In the genomic region with DNA sequence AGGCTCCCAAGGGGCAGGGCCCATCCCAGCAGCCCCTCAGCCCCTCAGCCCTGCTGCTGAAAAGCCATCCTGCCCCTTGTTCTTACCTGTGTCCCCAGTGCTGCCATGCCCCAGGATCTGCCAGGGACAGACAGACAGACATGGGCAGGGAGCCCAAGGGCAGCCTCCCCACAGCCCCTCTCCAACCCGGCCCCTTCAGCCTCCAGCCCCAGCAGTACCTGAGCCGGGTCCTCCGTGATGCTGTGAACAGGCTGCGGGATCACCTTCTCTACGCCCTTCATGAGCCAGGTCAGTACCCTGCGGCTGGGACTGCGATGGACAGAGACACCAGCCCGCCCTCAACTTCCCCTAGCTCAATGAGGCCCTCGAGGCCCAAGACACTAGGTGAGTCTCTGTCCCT, we compare ENCODE assay signal across 20 cellular contexts. TPM values are rescaled to one million over a fixed set of nuclear protein-coding genes. Genes with fewer than 3 reads are reported as not detected.
DNase-seq lines count a peak whose midpoint lies in the region; ATAC-seq, FAIRE-seq and TF ChIP-seq lines count a peak whose summit lies in the region.
"Had no signal": no experiment of that assay in that cellular context is flagged by ENCODE, and none has a peak within 500 bp of the region (broad histone marks: within the 10 kb centered on the region; RNA-seq: fewer than 3 reads in every experiment).

No MANE protein-coding gene starts in this region.

- H3K4me1 ChIP-seq in GM12878 (ENCODE audit: control insufficient read depth, insufficient read depth, low read length) (0 out of 2 replicates have a peak, but pooled peaks cover 2% of the 10 kb centered on the region), mesenchymal stem cell (ENCODE audit: control insufficient read depth, insufficient read depth, low read depth, low read length) (no peaks in the 10 kb centered on the region), upper lobe of right lung (no peaks in the 10 kb centered on the region)

- TF ChIP-seq CTCF in GM12878 (IDR thresholded peaks at IDR 0.05 in 2 of 3, conservative IDR thresholded peaks at IDR 0.05 in 1 of 3; ENCODE audit: control insufficient read depth in 2 of 3, extremely low read depth in 1 of 3, insufficient read depth in 1 of 3, low read depth in 3 of 3, low read length in 3 of 3) (no peak), chondrocyte (IDR thresholded peaks at IDR 0.05) (no peak), upper lobe of right lung (IDR thresholded peaks at IDR 0.05) (no peak)

- H2BK120ac ChIP-seq in mesenchymal stem cell (ENCODE audit: low read depth, low read length), result no peak overlapping the region

- H3K27me3 ChIP-seq in GM12878 (replicated peaks in 1 of 2; ENCODE audit: control insufficient read depth in 2 of 2, insufficient read depth in 2 of 2, low read length in 1 of 2) (no peaks in the 10 kb centered on the region), mesenchymal stem cell (ENCODE audit: control insufficient read depth in 1 of 2, insufficient read depth in 1 of 2, low read length in 2 of 2) (peaks cover 40 to 75% of the 10 kb centered on the region in 2 experiments), upper lobe of right lung (no peaks in the 10 kb centered on the region)

- H3K9ac ChIP-seq in GM12878 (ENCODE audit: control insufficient read depth, insufficient read depth, low read length) (no peak overlapping the region), mesenchymal stem cell (ENCODE audit: low read length) (no peak overlapping the region)

- in situ Hi-C loops in GM12878 (cut with MboI), result no loop called here

- H2BK12ac ChIP-seq in mesenchymal stem cell (ENCODE audit: low read length in 2 of 2), result no peak overlapping the region

- peak overlapping the region; percentile 18 for H4K91ac ChIP-seq in mesenchymal stem cell (ENCODE audit: low read length)

- RAD21 ChIA-PET in GM12878 (lab: Charles Lee; ENCODE audit: unreplicated experiment), result no interaction called here

- peak; percentile 60 for ATAC-seq in GM12878
- no peak for ATAC-seq in upper lobe of right lung
- ATAC-seq: A549; CD8-positive, alpha-beta T cell had no signal

- no peak overlapping the region for H3K27ac ChIP-seq in GM12878 (ENCODE audit: control insufficient read depth, insufficient read depth)
- no peak overlapping the region for H3K27ac ChIP-seq in mesenchymal stem cell (ENCODE audit: low read length, poor library complexity, severe bottlenecking)
- no peak overlapping the region for H3K27ac ChIP-seq in upper lobe of right lung
- H3K27ac ChIP-seq: A549 had no signal

- FAIRE-seq in GM12878 (lab: Jason Lieb, UNC), result no peak
- FAIRE-seq: A549, D721Med, G401.6, GM19239 had no signal

- 4% methylated on average over 7 of the region's 9 CpGs for WGBS in GM12878 (ENCODE audit: insufficient coverage, insufficient replicate concordance, low lambda C conversion rate, missing lambda C conversion rate)
- 79% methylated on average over 6 of the region's 9 CpGs for WGBS in mesenchymal stem cell

- no peak overlapping the region for H2BK5ac ChIP-seq in mesenchymal stem cell (ENCODE audit: low read depth, low read length, poor library complexity, severe bottlenecking)

- no peak overlapping the region for H3K27ac Mint-ChIP-seq in chondrocyte (ENCODE audit: unreplicated experiment)
- H3K27ac Mint-ChIP-seq: CD8-positive, alpha-beta T cell had no signal

- H2AK5ac ChIP-seq in mesenchymal stem cell (ENCODE audit: low read length, severe bottlenecking), result no peak overlapping the region

- H3K27me3 Mint-ChIP-seq in chondrocyte (ENCODE audit: low read depth), result peaks cover 14% of the 10 kb centered on the region

- no TSS peak for BruUV-seq in GM12878 (replicated peaks; lab: Mats Ljungman, UMichigan)

- H3K9me3 ChIP-seq in GM12878 (replicated peaks; ENCODE audit: control insufficient read depth, insufficient read depth, low read length), result no peaks in the 10 kb centered on the region
- H3K9me3 ChIP-seq in mesenchymal stem cell (ENCODE audit: control insufficient read depth, low read length), result no peaks in the 10 kb centered on the region
- H3K9me3 ChIP-seq in upper lobe of right lung, result no peaks in the 10 kb centered on the region
- H3K9me3 ChIP-seq: A549 had no signal

- DNase-seq in GM12878 (ENCODE audit: low read depth, low spot score), result no peak
- peak; percentile 81 for DNase-seq in chondrocyte (ENCODE audit: low spot score)
- no peak for DNase-seq in mesenchymal stem cell
- DNase-seq in upper lobe of right lung, result peak; percentile 58
- DNase-seq in stimulated activated CD4-positive, alpha-beta T cell treated with anti-CD3 and anti-CD28 coated beads, Interleukin-12 subunit alpha, Interleukin-12 subunit beta, amount 100 ng/mL, for 4 hours, result no peak
- DNase-seq in HK-2 (ENCODE audit: unreplicated experiment), result no peak
- DNase-seq: CD8-positive, alpha-beta T cell; COR-L47; DMS153; DMS79 treated with DMSO at 0.1 percent for 48 hours; EL; GOT3; H9 had no signal

- TF ChIP-seq EP300 in GM12878 (IDR thresholded peaks at IDR 0.05; ENCODE audit: borderline replicate concordance in 1 of 2, control insufficient read depth in 1 of 2, low read depth in 2 of 2, low read length in 2 of 2), result no peak

- H4K20me1 ChIP-seq in GM12878 (ENCODE audit: control insufficient read depth, insufficient read depth), result no peaks in the 10 kb centered on the region

- no peak overlapping the region for H2BK15ac ChIP-seq in mesenchymal stem cell (ENCODE audit: low read depth, poor library complexity, severe bottlenecking)

- H3K79me1 ChIP-seq in mesenchymal stem cell (replicated peaks; ENCODE audit: low read length, poor library complexity, severe bottlenecking), result no peaks in the 10 kb centered on the region

- no peak overlapping the region for H3K4me3 Mint-ChIP-seq in chondrocyte (ENCODE audit: unreplicated experiment)
- H3K4me3 Mint-ChIP-seq: CD14-positive monocyte; CD8-positive, alpha-beta T cell; H9 had no signal

- no peak overlapping the region for H3K4me3 ChIP-seq in GM12878
- no peak overlapping the region for H3K4me3 ChIP-seq in mesenchymal stem cell (ENCODE audit: insufficient read depth in 1 of 2, low read depth in 1 of 2, low read length in 2 of 2)
- H3K4me3 ChIP-seq in upper lobe of right lung, result no peak overlapping the region
- H3K4me3 ChIP-seq: A549 had no signal

- POLR2A ChIA-PET in GM12878 (lab: Charles Lee), result no interaction called here

- TF ChIP-seq POLR2A in GM12878 (IDR thresholded peaks at IDR 0.05; ENCODE audit: low read depth, low read length), result no peak

- no peaks in the 10 kb centered on the region for H3K79me2 ChIP-seq in GM12878 (ENCODE audit: control insufficient read depth, insufficient read depth, low read length)

- no peak overlapping the region for H3K4ac ChIP-seq in mesenchymal stem cell (ENCODE audit: low read depth in 1 of 2, low read length in 2 of 2)

- no peak overlapping the region for H3K23ac ChIP-seq in mesenchymal stem cell (ENCODE audit: low read length in 2 of 2)

- intact Hi-C loops in GM12878 (cut with micrococcal nuclease; ENCODE audit: unreplicated experiment), result no loop called here
- intact Hi-C loops in upper lobe of right lung (cut with DNase I), result no loop called here

- no peak overlapping the region for H3K18ac ChIP-seq in mesenchymal stem cell (ENCODE audit: low read depth in 1 of 2, low read length in 2 of 2)

- H3K36me3 ChIP-seq in GM12878 (ENCODE audit: control insufficient read depth in 2 of 2, insufficient read depth in 2 of 2, low read length in 1 of 2) (no peaks in the 10 kb centered on the region), mesenchymal stem cell (ENCODE audit: control insufficient read depth in 1 of 2, insufficient read depth in 2 of 2, low read depth in 1 of 2, low read length in 2 of 2) (no peaks in the 10 kb centered on the region), upper lobe of right lung (no peaks in the 10 kb centered on the region)

- H2AFZ ChIP-seq in GM12878 (ENCODE audit: control insufficient read depth, low read depth, low read length), result no peak overlapping the region
- H2AFZ ChIP-seq in mesenchymal stem cell (ENCODE audit: low read depth, low read length), result no peak overlapping the region

- SMC1A ChIA-PET in GM12878 (lab: Charles Lee; ENCODE audit: uncharacterized antibody, unreplicated experiment), result no interaction called here

- H3K36me3 Mint-ChIP-seq in chondrocyte (ENCODE audit: low read depth), result no peaks in the 10 kb centered on the region
- H3K36me3 Mint-ChIP-seq: CD14-positive monocyte; CD8-positive, alpha-beta T cell had no signal

- H4K8ac ChIP-seq in mesenchymal stem cell (ENCODE audit: low read length), result no peak overlapping the region

- CTCF ChIA-PET in GM12878 (lab: Yijun Ruan, JAX), result no interaction called here

- no peak for TF ChIP-seq RAD21 in GM12878 (IDR thresholded peaks at IDR 0.05; ENCODE audit: insufficient read depth, low read depth, low read length)

- no peak overlapping the region for H3K4me2 ChIP-seq in GM12878 (ENCODE audit: control insufficient read depth, insufficient read depth)
- H3K4me2 ChIP-seq in mesenchymal stem cell (ENCODE audit: low read length, poor library complexity, severe bottlenecking), result no peak overlapping the region
- H3K4me2 ChIP-seq: A549 had no signal

- no peaks in the 10 kb centered on the region for H3K4me1 Mint-ChIP-seq in chondrocyte (ENCODE audit: low read depth)
- H3K4me1 Mint-ChIP-seq: CD14-positive monocyte had no signal

- H3K9me3 Mint-ChIP-seq in chondrocyte (ENCODE audit: low read depth), result no peaks in the 10 kb centered on the region
- H3K9me3 Mint-ChIP-seq: CD14-positive monocyte; CD8-positive, alpha-beta T cell; H9 had no signal

- H3K14ac ChIP-seq in mesenchymal stem cell (ENCODE audit: low read length in 2 of 2), result peak overlapping the region in 1 of 2 experiments; percentile 31

RNA-seq across cellular contexts. Expression of gene CNGB1, which starts 8.2 kb away (rescaled TPM):
- total RNA-seq in GM12878 (2013; cell fraction: nucleolus; rRNA removed), result not detected in 2 replicates
- not detected in 2 replicates for total RNA-seq in GM12878 (2014; rRNA removed)
- not detected in 2 replicates for total RNA-seq in GM12878 (2014; rRNA removed; fragmentation: Illumina TruSeq; extraction: Trizol)
- not detected in 2 replicates for total RNA-seq in GM12878 (2021)
- not detected for polyA plus RNA-seq in GM12878 (2011; ENCODE audit: low read depth)
- 0.03 TPM in 1 of 2 replicates, not detected in the other for polyA plus RNA-seq in GM12878 (2011; rRNA removed)
- polyA plus RNA-seq in GM12878 (2011; cell fraction: cytosol; rRNA removed), result 0.03 and 0.10 TPM in 2 replicates
- 0.04 and 0.15 TPM in 2 replicates for polyA plus RNA-seq in GM12878 (2011; cell fraction: nucleus; rRNA removed)
- not detected in 2 replicates for polyA plus RNA-seq in GM12878 (2012)
- polyA plus RNA-seq in GM12878 (2014; fragmentation: Illumina TruSeq; extraction: Trizol), result not detected in 2 replicates
- not detected for polyA plus RNA-seq in GM12878 (2014; fragmentation: Nextera tagmentation; extraction: Ambion mirVana)
- not detected in 2 replicates for polyA plus RNA-seq in GM12878 (2014; rRNA removed)
- polyA plus RNA-seq in GM12878 (2016; fragmentation: Nextera tagmentation; extraction: Ambion mirVana), result not detected
- polyA minus RNA-seq in GM12878 (2011; rRNA and poly(A)+ RNA removed), result not detected in 2 replicates
- polyA minus RNA-seq in GM12878 (2011; cell fraction: cytosol; rRNA and poly(A)+ RNA removed), result not detected in 2 replicates
- polyA minus RNA-seq in GM12878 (2011; cell fraction: nucleus; rRNA and poly(A)+ RNA removed), result not detected in 2 replicates
- not detected in 3 replicates for total RNA-seq in chondrocyte
- polyA plus RNA-seq in mesenchymal stem cell (2013, experiment 1 of 2), result not detected
- 0.01 TPM for polyA plus RNA-seq in mesenchymal stem cell (2013, experiment 2 of 2)
- total RNA-seq in upper lobe of right lung, result not detected
- total RNA-seq: CD8-positive, alpha-beta T cell; H9 had no signal
- polyA plus RNA-seq: AG04450, BJ, CD14-positive monocyte had no signal

RNA-seq across cellular contexts. Expression of gene ZNF319, which starts 37.7 kb away (rescaled TPM):
- total RNA-seq in GM12878 (2013; cell fraction: nucleolus; rRNA removed), result 4.3 and 5.1 TPM in 2 replicates
- total RNA-seq in GM12878 (2014; rRNA removed) (1.4 TPM in 2 replicates), GM12878 (2014; rRNA removed; fragmentation: Illumina TruSeq; extraction: Trizol) (1.1 TPM in 2 replicates), GM12878 (2021) (6.9 and 7.4 TPM in 2 replicates), chondrocyte (9.2 to 12.0 TPM (median 11.9 TPM) in 3 replicates), upper lobe of right lung (10.6 TPM)
- 1.4 TPM for polyA plus RNA-seq in GM12878 (2011; ENCODE audit: low read depth)
- polyA plus RNA-seq in GM12878 (2011; rRNA removed) (0.72 and 1.7 TPM in 2 replicates), GM12878 (2014; fragmentation: Illumina TruSeq; extraction: Trizol) (1.2 and 1.8 TPM in 2 replicates), GM12878 (2014; fragmentation: Nextera tagmentation; extraction: Ambion mirVana) (under 1 TPM; 0.29 to 0.69 TPM), GM12878 (2014; rRNA removed) (2.7 and 3.7 TPM in 2 replicates), GM12878 (2016; fragmentation: Nextera tagmentation; extraction: Ambion mirVana) (1 to 10 TPM; 2.8 to 3.3 TPM)
- 2.5 and 2.7 TPM in 2 replicates for polyA plus RNA-seq in GM12878 (2011; cell fraction: cytosol; rRNA removed)
- polyA plus RNA-seq in GM12878 (2011; cell fraction: nucleus; rRNA removed), result 5.4 and 8.8 TPM in 2 replicates
- 3.7 and 4.1 TPM in 2 replicates for polyA plus RNA-seq in GM12878 (2012)
- 2.8 and 5.1 TPM in 2 replicates for polyA minus RNA-seq in GM12878 (2011; rRNA and poly(A)+ RNA removed)
- 2.1 TPM in 2 replicates for polyA minus RNA-seq in GM12878 (2011; cell fraction: cytosol; rRNA and poly(A)+ RNA removed)
- 5.0 and 7.0 TPM in 2 replicates for polyA minus RNA-seq in GM12878 (2011; cell fraction: nucleus; rRNA and poly(A)+ RNA removed)
- polyA plus RNA-seq in mesenchymal stem cell (2013, experiment 1 of 2), result 10.0 TPM
- 10.1 TPM for polyA plus RNA-seq in mesenchymal stem cell (2013, experiment 2 of 2)

RNA-seq across cellular contexts. Expression of gene USB1, which starts 38.5 kb away (rescaled TPM):
- total RNA-seq in GM12878 (2013; cell fraction: nucleolus; rRNA removed), result 44.1 and 54.1 TPM in 2 replicates
- 9.7 and 9.9 TPM in 2 replicates for total RNA-seq in GM12878 (2014; rRNA removed)
- total RNA-seq in GM12878 (2014; rRNA removed; fragmentation: Illumina TruSeq; extraction: Trizol), result 9.4 and 10.0 TPM in 2 replicates
- 50.2 and 50.8 TPM in 2 replicates for total RNA-seq in GM12878 (2021)
- 20.3 TPM for polyA plus RNA-seq in GM12878 (2011; ENCODE audit: low read depth)
- 28.3 and 45.4 TPM in 2 replicates for polyA plus RNA-seq in GM12878 (2011; rRNA removed)
- 50.4 and 59.0 TPM in 2 replicates for polyA plus RNA-seq in GM12878 (2011; cell fraction: cytosol; rRNA removed)
- 40.6 and 53.8 TPM in 2 replicates for polyA plus RNA-seq in GM12878 (2011; cell fraction: nucleus; rRNA removed)
- polyA plus RNA-seq in GM12878 (2012), result 21.3 and 31.1 TPM in 2 replicates
- 37.6 and 39.7 TPM in 2 replicates for polyA plus RNA-seq in GM12878 (2014; fragmentation: Illumina TruSeq; extraction: Trizol)
- polyA plus RNA-seq in GM12878 (2014; fragmentation: Nextera tagmentation; extraction: Ambion mirVana), result 1 to 10 TPM; 7.9 to 8.7 TPM
- 41.1 and 43.5 TPM in 2 replicates for polyA plus RNA-seq in GM12878 (2014; rRNA removed)
- polyA plus RNA-seq in GM12878 (2016; fragmentation: Nextera tagmentation; extraction: Ambion mirVana), result 10 to 100 TPM; 53.2 to 72.2 TPM
- polyA minus RNA-seq in GM12878 (2011; rRNA and poly(A)+ RNA removed), result 33.4 and 50.6 TPM in 2 replicates
- polyA minus RNA-seq in GM12878 (2011; cell fraction: cytosol; rRNA and poly(A)+ RNA removed), result 28.3 and 28.5 TPM in 2 replicates
- 19.0 and 30.3 TPM in 2 replicates for polyA minus RNA-seq in GM12878 (2011; cell fraction: nucleus; rRNA and poly(A)+ RNA removed)
- total RNA-seq in chondrocyte, result 37.9 to 46.0 TPM (median 41.5 TPM) in 3 replicates
- 37.7 TPM for polyA plus RNA-seq in mesenchymal stem cell (2013, experiment 1 of 2)
- 38.4 TPM for polyA plus RNA-seq in mesenchymal stem cell (2013, experiment 2 of 2)
- 37.4 TPM for total RNA-seq in upper lobe of right lung

Comparison
In these comparisons a context has a peak if more than half of its experiments do, and no peak if none do; other contexts are left out.
1. DNase-seq: peak in chondrocyte (single experiment) and upper lobe of right lung (single experiment); none in GM12878 (single experiment), mesenchymal stem cell (single experiment), stimulated activated CD4-positive, alpha-beta T cell treated with anti-CD3 and anti-CD28 coated beads, Interleukin-12 subunit alpha, Interleukin-12 subunit beta, amount 100 ng/mL, for 4 hours (single experiment) and HK-2 (single experiment).